8 cellular contexts compared by ENCODE assay signal in genomic region chr11:65121865-65122696, GRCh38. TPM values are rescaled to one million over a fixed set of nuclear protein-coding genes. Genes with fewer than 3 reads are reported as not detected.
DNase-seq lines count a peak whose midpoint lies in the region; ATAC-seq, FAIRE-seq and TF ChIP-seq lines count a peak whose summit lies in the region.

Gene FAU (minus strand): TSS chr11:65122134. CDS start chr11:65121813, 321 bp downstream.
Gene MRPL49 (plus strand): TSS chr11:65122321. CDS start chr11:65122347, 26 bp downstream.

- POLR2A ChIA-PET in OCI-LY7 (lab: Charles Lee): interaction anchor here (0.5 to 4.0 kb wide), 10 partner anchors 11 to 726 kb away, joined by 3 to 47 read pairs (median 5); partner anchors contain the start of genes CAPN1 and SYVN1
- POLR2A ChIA-PET in endothelial cell of umbilical vein (lab: Charles Lee): interaction anchor here (0.8 to 1.9 kb wide), 4 partner anchors 13 to 140 kb away, joined by 3 to 7 read pairs (median 6); partner anchors contain the start of gene POLA2

- peak within 1 kb of the TSS; percentile 95 for H3K4me3 ChIP-seq in OCI-LY7 (ENCODE audit: low read depth, low read length, poor library complexity, severe bottlenecking)
- peak within 1 kb of the TSS; percentile 73 to 94 (median 82) for H3K4me3 ChIP-seq in endothelial cell of umbilical vein (replicated peaks in 1 of 3; ENCODE audit: insufficient read depth in 1 of 3, low read depth in 1 of 3, low read length in 3 of 3)
- peak within 1 kb of the TSS; percentile 83 for H3K4me3 ChIP-seq in mononuclear cell (ENCODE audit: low read length)

- peak; percentile 93 for TF ChIP-seq POLR2A in endothelial cell of umbilical vein (IDR thresholded peaks at IDR 0.05; ENCODE audit: low read depth, low read length)

- no peaks in the 10 kb centered on the region for H3K9me2 ChIP-seq in OCI-LY7 (ENCODE audit: insufficient read depth, low read length)

- H3K4me2 ChIP-seq in OCI-LY7 (ENCODE audit: low read length): peak within 1 kb of the TSS; percentile 87
- peak within 1 kb of the TSS; percentile 83 for H3K4me2 ChIP-seq in endothelial cell of umbilical vein (ENCODE audit: insufficient read depth, low read length)

- H3K27me3 ChIP-seq in endothelial cell of umbilical vein (ENCODE audit: control insufficient read depth in 2 of 2, insufficient read depth in 2 of 2, low read length in 2 of 2) (no peaks in the 10 kb centered on the region), mononuclear cell (ENCODE audit: insufficient read depth, low read length) (no peaks in the 10 kb centered on the region)

- H3K4me1 ChIP-seq in OCI-LY7 (ENCODE audit: insufficient read depth, low read length, poor library complexity, severe bottlenecking) (peaks cover 53% of the 10 kb centered on the region), endothelial cell of umbilical vein (ENCODE audit: control insufficient read depth, extremely low read depth, insufficient read depth, low read length) (peaks cover 11% of the 10 kb centered on the region), mononuclear cell (ENCODE audit: insufficient read depth, low read length) (peaks cover 39% of the 10 kb centered on the region)

- peak within 1 kb of the TSS; percentile 78 for H3K27ac ChIP-seq in OCI-LY7 (ENCODE audit: low read depth, low read length, poor library complexity, severe bottlenecking)
- H3K27ac ChIP-seq in endothelial cell of umbilical vein (ENCODE audit: insufficient read depth, low read depth, low read length): peak within 1 kb of the TSS; percentile 74

- H4K20me1 ChIP-seq in OCI-LY7 (ENCODE audit: insufficient read depth, low read length) (peaks cover 17% of the 10 kb centered on the region; the same call in 1 of the 2 replicates), endothelial cell of umbilical vein (replicated peaks; ENCODE audit: control insufficient read depth, extremely low read depth, insufficient read depth, low read length) (no peaks in the 10 kb centered on the region)

- dilution Hi-C loops in endothelial cell of umbilical vein (cut with MboI; ENCODE audit: extremely low pct_ligation_motif_present, low sequenced_read_pairs): no loop called here

- intact Hi-C loops in OCI-LY7 (cut with micrococcal nuclease; ENCODE audit: unreplicated experiment) (loop anchor here (1.0 kb wide), 1 partner anchor 10 kb away; no protein-coding TSS in a partner anchor), endothelial cell of umbilical vein (cut with micrococcal nuclease) (loop anchor here (1.0 kb wide), 1 partner anchor 13 kb away; no protein-coding TSS in a partner anchor)

- BruUV-seq in OCI-LY7 (replicated peaks; lab: Mats Ljungman, UMichigan): TSS peak; percentile 85
- TSS peak; percentile 48 for BruUV-seq in endothelial cell of umbilical vein (replicated peaks; lab: Mats Ljungman, UMichigan)

- peaks cover 76% of the 10 kb centered on the region for H3K36me3 ChIP-seq in OCI-LY7 (ENCODE audit: insufficient read depth, low read length)
- H3K36me3 ChIP-seq in endothelial cell of umbilical vein (ENCODE audit: control insufficient read depth in 2 of 2, extremely low read depth in 1 of 2, insufficient read depth in 2 of 2, low read length in 2 of 2): peaks cover 10 to 27% of the 10 kb centered on the region in 2 experiments

- no peak for TF ChIP-seq CTCF in OCI-LY7 (conservative IDR thresholded peaks at IDR 0.05; ENCODE audit: low read length)
- TF ChIP-seq CTCF in endothelial cell of umbilical vein (IDR thresholded peaks at IDR 0.05; ENCODE audit: extremely low read depth in 1 of 2, insufficient read depth in 1 of 2, low read depth in 1 of 2, low read length in 2 of 2): no peak

- CTCF ChIA-PET in OCI-LY7 (lab: Charles Lee; ENCODE audit: unreplicated experiment): interaction anchor here (0.6 to 2.0 kb wide), 2 partner anchors 10 to 58 kb away, joined by 4 to 5 read pairs; partner anchors contain the start of gene TM7SF2
- CTCF ChIA-PET in endothelial cell of umbilical vein (lab: Charles Lee): interaction anchor here (0.9 to 3.4 kb wide), 4 partner anchors 11 to 59 kb away, joined by 3 to 45 read pairs (median 10); partner anchors contain the start of genes CAPN1, SYVN1 and TM7SF2

- no peaks in the 10 kb centered on the region for H3K9me1 ChIP-seq in endothelial cell of umbilical vein (replicated peaks; ENCODE audit: control insufficient read depth, extremely low read depth, insufficient read depth, low read length)

- ATAC-seq in GM21515 (IDR thresholded peaks at IDR 0.05; ENCODE audit: unreplicated experiment): peak; percentile 59

- no peaks in the 10 kb centered on the region for H3K9me3 ChIP-seq in OCI-LY7 (ENCODE audit: low read length)
- H3K9me3 ChIP-seq in endothelial cell of umbilical vein (replicated peaks; ENCODE audit: control insufficient read depth, insufficient read depth, low read length): no peaks in the 10 kb centered on the region
- no peaks in the 10 kb centered on the region for H3K9me3 ChIP-seq in mononuclear cell (ENCODE audit: low read depth, low read length)

- peak; percentile 92 for FAIRE-seq in endothelial cell of umbilical vein (lab: Jason Lieb, UNC)

- H2AFZ ChIP-seq in OCI-LY7 (ENCODE audit: low read length) (peak within 1 kb of the TSS; percentile 11; the same call in 1 of the 2 replicates), endothelial cell of umbilical vein (ENCODE audit: low read depth, low read length) (peak within 1 kb of the TSS; percentile 85)

- DNase-seq in D341Med (ENCODE audit: low spot score) (peak; percentile 96), HuH-7.5 (ENCODE audit: low spot score) (peak; percentile 88), OCI-LY7 (ENCODE audit: low spot score) (peak; percentile 99), activated T-cell treated with anti-CD3 and anti-CD28 coated beads for 1 hour (ENCODE audit: low read depth) (peak; percentile 97), endothelial cell of umbilical vein (ENCODE audit: low read depth, low spot score) (peak; percentile 98)
- peak; percentile 96 to 98 for DNase-seq in stimulated activated CD8-positive, alpha-beta memory T cell treated with anti-CD3 and anti-CD28 coated beads, Interleukin-4, amount 100 ng/mL, for 1 hour (ENCODE audit: low read depth in 2 of 2, low spot score in 1 of 2)

- H3K79me2 ChIP-seq in OCI-LY7 (ENCODE audit: insufficient read depth, low read depth, low read length) (peaks cover 64% of the 10 kb centered on the region), endothelial cell of umbilical vein (ENCODE audit: control insufficient read depth, insufficient read depth, low read length) (peaks cover 33% of the 10 kb centered on the region)

- peak within 1 kb of the TSS; percentile 90 for H3K9ac ChIP-seq in endothelial cell of umbilical vein (replicated peaks; ENCODE audit: extremely low read depth, insufficient read depth, low read length)

TF ChIP-seq in endothelial cell of umbilical vein, 7 proteins besides CTCF, POLR2A, EP300 and RAD21:
- TF ChIP-seq MAX (IDR thresholded peaks at IDR 0.05; ENCODE audit: insufficient read depth, insufficient read length) (peak; percentile 55), EZH2 (IDR thresholded peaks at IDR 0.05; ENCODE audit: borderline replicate concordance, low read depth, low read length, severe bottlenecking) (no peak), POLR2AphosphoS5 (IDR thresholded peaks at IDR 0.05; ENCODE audit: insufficient read depth, low read depth, low read length) (peak; percentile 91), MYC (IDR thresholded peaks at IDR 0.05; ENCODE audit: low read depth, low read length) (peak; percentile 11)

RNA-seq across cellular contexts. Expression of gene FAU, which starts in this region (rescaled TPM):
- total RNA-seq in OCI-LY7 (2014; rRNA removed; shearing (Covaris generic)): 1,573 and 1,628 TPM in 2 replicates
- total RNA-seq in OCI-LY7 (2022) (1,401 and 1,406 TPM in 2 replicates), endothelial cell of umbilical vein (746 and 784 TPM in 2 replicates), mononuclear cell (338 TPM)
- polyA plus RNA-seq in endothelial cell of umbilical vein: 741 and 809 TPM in 2 replicates
- 617 and 778 TPM in 2 replicates for polyA plus RNA-seq in endothelial cell of umbilical vein (2011; cell fraction: cytosol; rRNA removed)
- 248 and 301 TPM in 2 replicates for polyA plus RNA-seq in endothelial cell of umbilical vein (2011; cell fraction: nucleus; rRNA removed)
- polyA plus RNA-seq in endothelial cell of umbilical vein (2012): 942 and 1,263 TPM in 2 replicates
- 207 and 228 TPM in 2 replicates for polyA minus RNA-seq in endothelial cell of umbilical vein
- polyA minus RNA-seq in endothelial cell of umbilical vein (2011; cell fraction: cytosol; rRNA and poly(A)+ RNA removed): 448 TPM
- polyA minus RNA-seq in endothelial cell of umbilical vein (2011; cell fraction: nucleus; rRNA and poly(A)+ RNA removed): 47.7 and 69.2 TPM in 2 replicates

RNA-seq across cellular contexts. Expression of gene MRPL49, which starts in this region (rescaled TPM):
- 81.6 and 83.2 TPM in 2 replicates for total RNA-seq in OCI-LY7 (2014; rRNA removed; shearing (Covaris generic))
- total RNA-seq in OCI-LY7 (2022): 65.2 and 67.2 TPM in 2 replicates
- total RNA-seq in endothelial cell of umbilical vein: 49.7 and 51.6 TPM in 2 replicates
- polyA plus RNA-seq in endothelial cell of umbilical vein: 76.8 and 90.4 TPM in 2 replicates
- polyA plus RNA-seq in endothelial cell of umbilical vein (2011; cell fraction: cytosol; rRNA removed): 60.2 and 65.0 TPM in 2 replicates
- 26.6 and 29.5 TPM in 2 replicates for polyA plus RNA-seq in endothelial cell of umbilical vein (2011; cell fraction: nucleus; rRNA removed)
- polyA plus RNA-seq in endothelial cell of umbilical vein (2012): 36.1 and 37.6 TPM in 2 replicates
- 36.1 and 40.1 TPM in 2 replicates for polyA minus RNA-seq in endothelial cell of umbilical vein
- 43.0 TPM for polyA minus RNA-seq in endothelial cell of umbilical vein (2011; cell fraction: cytosol; rRNA and poly(A)+ RNA removed)
- polyA minus RNA-seq in endothelial cell of umbilical vein (2011; cell fraction: nucleus; rRNA and poly(A)+ RNA removed): 8.4 and 11.4 TPM in 2 replicates
- total RNA-seq in mononuclear cell: 40.7 TPM

Comparison
In these comparisons a context has a peak if more than half of its experiments do, and no peak if none do; other contexts are left out.
1. Peak in every context shown above with its lines: DNase-seq, ATAC-seq, H3K4me3 ChIP-seq and H3K27ac ChIP-seq.